ENCODE assay signal across 1 cellular context in genomic region chr1:162300057-162300917, GRCh38.
TF ChIP-seq lines count a peak whose summit lies in the region.

No MANE protein-coding gene starts in this region.

TF ChIP-seq in H1, 55 proteins besides CTCF, POLR2A, EP300 and RAD21 (continued from another document):
- TF ChIP-seq, protein P1, sequence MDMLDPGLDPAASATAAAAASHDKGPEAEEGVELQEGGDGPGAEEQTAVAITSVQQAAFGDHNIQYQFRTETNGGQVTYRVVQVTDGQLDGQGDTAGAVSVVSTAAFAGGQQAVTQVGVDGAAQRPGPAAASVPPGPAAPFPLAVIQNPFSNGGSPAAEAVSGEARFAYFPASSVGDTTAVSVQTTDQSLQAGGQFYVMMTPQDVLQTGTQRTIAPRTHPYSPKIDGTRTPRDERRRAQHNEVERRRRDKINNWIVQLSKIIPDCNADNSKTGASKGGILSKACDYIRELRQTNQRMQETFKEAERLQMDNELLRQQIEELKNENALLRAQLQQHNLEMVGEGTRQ (IDR thresholded peaks at IDR 0.05; ENCODE audit: low read length) = no peak
